18 cellular contexts compared by ENCODE assay signal in genomic region chr16:89060207-89060794, GRCh38. TPM values are rescaled to one million over a fixed set of nuclear protein-coding genes. Genes with fewer than 3 reads are reported as not detected.
DNase-seq lines count a peak whose midpoint lies in the region; ATAC-seq, FAIRE-seq and TF ChIP-seq lines count a peak whose summit lies in the region.
"Had no signal": no experiment of that assay in that cellular context is flagged by ENCODE, and none has a peak within 500 bp of the region (broad histone marks: within the 10 kb centered on the region; RNA-seq: fewer than 3 reads in every experiment).

No MANE protein-coding gene starts in this region.

- no peaks in the 10 kb centered on the region for H3K9me2 ChIP-seq in SU-DHL-6 (replicated peaks; ENCODE audit: insufficient read depth, low read length)

- H3K9me3 ChIP-seq in SU-DHL-6 (ENCODE audit: insufficient read depth, low read length) (no peaks in the 10 kb centered on the region), BE2C (no peaks in the 10 kb centered on the region; the same call in 1 of the 2 replicates)
- H3K9me3 ChIP-seq: left lung, MG63, pancreas had no signal

- H3K4me2 ChIP-seq in SU-DHL-6 (ENCODE audit: low read depth, low read length, poor library complexity, severe bottlenecking) = peak overlapping the region; percentile 48

- ATAC-seq in HG02938 (IDR thresholded peaks at IDR 0.05; ENCODE audit: unreplicated experiment) (peak; percentile 70), foreskin keratinocyte (no peak)
- ATAC-seq: left lung, pancreas had no signal

- H3K4me1 ChIP-seq in BE2C = no peaks in the 10 kb centered on the region
- no peaks in the 10 kb centered on the region for H3K4me1 ChIP-seq in foreskin keratinocyte
- H3K4me1 ChIP-seq: left lung, pancreas had no signal

- H3K27me3 ChIP-seq in SU-DHL-6 (ENCODE audit: low read length) (no peaks in the 10 kb centered on the region), BE2C (peaks cover 49% of the 10 kb centered on the region), foreskin keratinocyte (peaks cover 16% of the 10 kb centered on the region)
- H3K27me3 ChIP-seq: MG63, pancreas had no signal

- no peak for TF ChIP-seq CTCF in SU-DHL-6 (IDR thresholded peaks at IDR 0.05; ENCODE audit: insufficient read depth, low read length, poor library complexity, severe bottlenecking)
- TF ChIP-seq CTCF in BE2C (IDR thresholded peaks at IDR 0.05; ENCODE audit: low read depth, low read length) = no peak
- no peak for TF ChIP-seq CTCF in foreskin keratinocyte (conservative IDR thresholded peaks at IDR 0.05)

- peak; percentile 89 for FAIRE-seq in GM12891 (lab: Jason Lieb, UNC)
- FAIRE-seq: endometrium, pancreas had no signal

- H3K36me3 ChIP-seq in SU-DHL-6 (ENCODE audit: low read length) (no peaks in the 10 kb centered on the region), BE2C (no peaks in the 10 kb centered on the region)
- H3K36me3 ChIP-seq: left lung, MG63, pancreas had no signal

- H3F3A ChIP-seq in SU-DHL-6 (ENCODE audit: insufficient read depth) = peaks cover 8% of the 10 kb centered on the region; the same call in 1 of the 2 replicates

- peak overlapping the region; percentile 37 for H3K9ac ChIP-seq in SU-DHL-6 (ENCODE audit: low read length)
- H3K9ac ChIP-seq: GM23248 had no signal

- DNase-seq in CD1c-positive myeloid dendritic cell (ENCODE audit: extremely low spot score) (peak; percentile 3), GM12891 (ENCODE audit: insufficient read length, low spot score) (no peak), BE2C (no peak), NCI-H2196 (lab: John Stamatoyannopoulos, UW; ENCODE audit: unreplicated experiment) (no peak), foreskin keratinocyte (no peak), superior temporal gyrus (ENCODE audit: extremely low spot score) (no peak)
- DNase-seq: activated CD4-positive, alpha-beta T cell treated with anti-CD3 and anti-CD28 coated beads, Interleukin-2, amount 50 U/mL, for 1 hour; AML-193; GF-D8; GM23248; left lung; MG63; NCI-H2029; pancreas; stimulated activated CD4-positive, alpha-beta T cell treated with anti-CD3 and anti-CD28 coated beads, Interleukin-4, amount 100 ng/mL, for 1 hour had no signal

- TF ChIP-seq POLR2A in GM12891 (IDR thresholded peaks at IDR 0.05; ENCODE audit: low read depth, low read length) = peak; percentile 74

- H3K79me2 ChIP-seq in SU-DHL-6 (ENCODE audit: insufficient read depth, low read length) = no peaks in the 10 kb centered on the region

- peak overlapping the region; percentile 70 for H2AFZ ChIP-seq in SU-DHL-6 (ENCODE audit: low read depth, low read length, severe bottlenecking)
- H2AFZ ChIP-seq: GM23248 had no signal

- H3K27ac ChIP-seq in SU-DHL-6 (ENCODE audit: low read depth, low read length) (peak overlapping the region; percentile 50), foreskin keratinocyte (no peak overlapping the region)
- H3K27ac ChIP-seq: GM23248, left lung, pancreas had no signal

- H3K4me3 ChIP-seq in SU-DHL-6 (ENCODE audit: insufficient read depth, low read length, poor library complexity, severe bottlenecking) (no peak overlapping the region), BE2C (ENCODE audit: low read depth, low read length) (no peak overlapping the region)
- H3K4me3 ChIP-seq: GM23248, left lung, MG63, pancreas had no signal

- H4K20me1 ChIP-seq in SU-DHL-6 (ENCODE audit: low read depth, low read length) = no peaks in the 10 kb centered on the region

TF ChIP-seq in GM12891, 5 proteins besides CTCF, POLR2A, EP300 and RAD21:
- peak; percentile 55 for TF ChIP-seq SPI1 (IDR thresholded peaks at IDR 0.05; ENCODE audit: low read depth, low read length)
- no peak for TF ChIP-seq PAX5 (IDR thresholded peaks at IDR 0.05; ENCODE audit: insufficient read depth, low read length, severe bottlenecking)
- peak; percentile 40; the same call in 1 of the 2 replicates for TF ChIP-seq POLR2AphosphoS5 (IDR thresholded peaks at IDR 0.05; ENCODE audit: low read depth, low read length)
- peak; percentile 26; the same call in 1 of the 2 replicates for TF ChIP-seq POU2F2 (IDR thresholded peaks at IDR 0.05; ENCODE audit: low read depth, low read length)
- TF ChIP-seq TAF1 (IDR thresholded peaks at IDR 0.05; ENCODE audit: low read depth, low read length) = peak; percentile 64; the same call in 1 of the 2 replicates
TF ChIP-seq in GM12891: peak in this region for 4.

RNA-seq across cellular contexts. Expression of gene ACSF3, which starts 33.4 kb away (rescaled TPM):
- polyA plus RNA-seq in GM12891 (2012; ENCODE audit: low read depth, missing spikeins) = 24.9 TPM
- 27.6 TPM for polyA plus RNA-seq in BE2C (2012; ENCODE audit: insufficient read depth, insufficient read length, low read depth)
- 16.9 and 19.0 TPM in 2 replicates for total RNA-seq in foreskin keratinocyte
- 17.8 and 18.7 TPM in 2 replicates for polyA plus RNA-seq in foreskin keratinocyte
